ENCODE assay signal across 29 cellular contexts in the genomic region with DNA sequence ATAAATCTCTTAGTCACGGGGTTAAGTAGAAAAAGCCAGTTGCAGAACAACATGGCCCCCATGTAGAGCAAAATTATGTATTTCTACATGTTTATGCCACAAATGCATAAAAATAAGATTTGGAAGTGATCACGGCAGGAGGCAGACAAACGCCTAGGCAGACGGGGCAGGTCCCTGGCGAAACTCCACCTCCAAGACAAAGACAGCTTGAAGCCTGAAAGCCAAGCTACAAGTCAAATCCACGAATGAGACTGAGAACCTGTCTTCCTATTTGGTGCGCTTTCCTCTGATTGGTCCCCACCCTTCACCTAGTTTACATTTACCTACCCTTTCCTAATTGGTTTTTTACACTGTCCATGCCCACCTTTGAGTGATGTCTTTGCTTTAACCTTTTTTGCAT.
"Had no signal": no experiment of that assay in that cellular context is flagged by ENCODE, and none has a peak within 500 bp of the region (broad histone marks: within the 10 kb centered on the region; RNA-seq: fewer than 3 reads in every experiment).

No MANE protein-coding gene starts in this region.

- FAIRE-seq: astrocyte, endometrium, frontal cortex, keratinocyte had no signal

- H3K36me3 Mint-ChIP-seq: activated CD4-positive, alpha-beta memory T cell treated with anti-CD3 and anti-CD28 coated beads for 36 hours; activated naive CD4-positive, alpha-beta T cell treated with anti-CD3 and anti-CD28 coated beads, Interleukin-2, amount 10 ng/mL, durations not matched to agents 7 days and 5 days; activated naive CD8-positive, alpha-beta T cell treated with anti-CD3 and anti-CD28 coated beads, Interleukin-2, amount 10 ng/mL, durations not matched to agents 7 days and 5 days; mesothelial cell of epicardium; naive B cell had no signal

- H3K4me3 ChIP-seq: esophagus squamous epithelium, right atrium auricular region, spleen, thoracic aorta, upper lobe of left lung, vagina had no signal

- H3K9me3 Mint-ChIP-seq: activated CD4-positive, alpha-beta memory T cell treated with anti-CD3 and anti-CD28 coated beads for 36 hours; activated CD4-positive, alpha-beta T cell treated with anti-CD3 and anti-CD28 coated beads, Interleukin-2, amount 10 ng/mL, durations not matched to agents 24 days and 14 days; activated naive CD4-positive, alpha-beta T cell treated with anti-CD3 and anti-CD28 coated beads, Interleukin-2, amount 10 ng/mL, durations not matched to agents 7 days and 5 days; activated naive CD8-positive, alpha-beta T cell treated with anti-CD3 and anti-CD28 coated beads, Interleukin-2, amount 10 ng/mL, durations not matched to agents 7 days and 5 days; dendritic cell treated with granulocyte-macrophage colony-stimulating factor and Interleukin-4, amounts not matched to agents 40 ng/mL and 50 ng/mL, for 4 days; mesothelial cell of epicardium; naive B cell; T-helper 1 cell treated with Interleukin-12 subunit alpha and Interleukin-12 subunit beta and Interleukin-4 antibody, amounts not matched to agents 30 μg/mL and 1 μg/mL, for 36 hours had no signal

- H3K4me1 Mint-ChIP-seq: activated naive CD4-positive, alpha-beta T cell treated with anti-CD3 and anti-CD28 coated beads, Interleukin-2, amount 10 ng/mL, durations not matched to agents 7 days and 5 days; naive B cell had no signal

- H3K9me3 ChIP-seq: esophagus squamous epithelium, right atrium auricular region, spleen, thoracic aorta, upper lobe of left lung, vagina had no signal

- H3K36me3 ChIP-seq: brain microvascular endothelial cell, esophagus squamous epithelium, right atrium auricular region, spleen, thoracic aorta, upper lobe of left lung, vagina, WERI-Rb-1 had no signal

- H3K27me3 ChIP-seq: brain microvascular endothelial cell, esophagus squamous epithelium, right atrium auricular region, spleen, upper lobe of left lung, vagina had no signal

- H3K4me3 Mint-ChIP-seq: activated CD4-positive, alpha-beta memory T cell treated with anti-CD3 and anti-CD28 coated beads for 36 hours; activated CD4-positive, alpha-beta T cell treated with anti-CD3 and anti-CD28 coated beads, Interleukin-2, amount 10 ng/mL, durations not matched to agents 24 days and 14 days; activated naive CD4-positive, alpha-beta T cell treated with anti-CD3 and anti-CD28 coated beads, Interleukin-2, amount 10 ng/mL, durations not matched to agents 7 days and 5 days; activated naive CD8-positive, alpha-beta T cell treated with anti-CD3 and anti-CD28 coated beads, Interleukin-2, amount 10 ng/mL, durations not matched to agents 7 days and 5 days; dendritic cell treated with granulocyte-macrophage colony-stimulating factor and Interleukin-4, amounts not matched to agents 40 ng/mL and 50 ng/mL, for 4 days; mesothelial cell of epicardium; naive B cell; T-helper 1 cell treated with Interleukin-12 subunit alpha and Interleukin-12 subunit beta and Interleukin-4 antibody, amounts not matched to agents 30 μg/mL and 1 μg/mL, for 36 hours had no signal

- H3K27ac ChIP-seq: brain microvascular endothelial cell, epithelial cell of prostate, esophagus squamous epithelium, right atrium auricular region, spleen, thoracic aorta, upper lobe of left lung, vagina, WERI-Rb-1 had no signal

- DNase-seq: activated CD4-positive, alpha-beta memory T cell treated with anti-CD3 and anti-CD28 coated beads for 36 hours; activated CD4-positive, alpha-beta T cell treated with anti-CD3 and anti-CD28 coated beads, Interleukin-2, amount 10 ng/mL, durations not matched to agents 24 days and 14 days; activated CD4-positive, CD25-positive, alpha-beta regulatory T cell treated with anti-CD3 and anti-CD28 coated beads, Interleukin-2, amount 50 U/mL, for 72 hours; activated CD8-positive, alpha-beta memory T cell treated with anti-CD3 and anti-CD28 coated beads, Interleukin-2, amount 50 U/mL, for 4 hours; activated gamma-delta T cell; activated naive CD4-positive, alpha-beta T cell treated with anti-CD3 and anti-CD28 coated beads, Interleukin-2, amount 10 ng/mL, durations not matched to agents 7 days and 5 days; activated naive CD8-positive, alpha-beta T cell treated with anti-CD3 and anti-CD28 coated beads, Interleukin-2, amount 10 ng/mL, durations not matched to agents 7 days and 5 days; activated T-cell treated with anti-CD3 and anti-CD28 coated beads, Interleukin-2, amount 50 U/mL, for 1 hour; brain microvascular endothelial cell; effector CD4-positive, alpha-beta T cell; esophagus squamous epithelium; left colon; naive B cell; spleen; stimulated activated naive CD4-positive, alpha-beta T cell treated with Interleukin-2 at 50 U/mL for 16 hours; T1000; WERI-Rb-1 had no signal

- H3K4me1 ChIP-seq: right atrium auricular region, upper lobe of left lung had no signal

- ATAC-seq: left colon had no signal

- H3K27ac Mint-ChIP-seq: activated CD4-positive, alpha-beta memory T cell treated with anti-CD3 and anti-CD28 coated beads for 36 hours; activated CD4-positive, alpha-beta T cell treated with anti-CD3 and anti-CD28 coated beads, Interleukin-2, amount 10 ng/mL, durations not matched to agents 24 days and 14 days; activated naive CD4-positive, alpha-beta T cell treated with anti-CD3 and anti-CD28 coated beads, Interleukin-2, amount 10 ng/mL, durations not matched to agents 7 days and 5 days; activated naive CD8-positive, alpha-beta T cell treated with anti-CD3 and anti-CD28 coated beads, Interleukin-2, amount 10 ng/mL, durations not matched to agents 7 days and 5 days; dendritic cell treated with granulocyte-macrophage colony-stimulating factor and Interleukin-4, amounts not matched to agents 40 ng/mL and 50 ng/mL, for 4 days; mesothelial cell of epicardium; naive B cell; T-helper 1 cell treated with Interleukin-12 subunit alpha and Interleukin-12 subunit beta and Interleukin-4 antibody, amounts not matched to agents 30 μg/mL and 1 μg/mL, for 36 hours had no signal

- H3K27me3 Mint-ChIP-seq: activated CD4-positive, alpha-beta memory T cell treated with anti-CD3 and anti-CD28 coated beads for 36 hours; dendritic cell treated with granulocyte-macrophage colony-stimulating factor and Interleukin-4, amounts not matched to agents 40 ng/mL and 50 ng/mL, for 4 days; naive B cell had no signal
